ENCODE assay signal across 11 cellular contexts in the genomic region with DNA sequence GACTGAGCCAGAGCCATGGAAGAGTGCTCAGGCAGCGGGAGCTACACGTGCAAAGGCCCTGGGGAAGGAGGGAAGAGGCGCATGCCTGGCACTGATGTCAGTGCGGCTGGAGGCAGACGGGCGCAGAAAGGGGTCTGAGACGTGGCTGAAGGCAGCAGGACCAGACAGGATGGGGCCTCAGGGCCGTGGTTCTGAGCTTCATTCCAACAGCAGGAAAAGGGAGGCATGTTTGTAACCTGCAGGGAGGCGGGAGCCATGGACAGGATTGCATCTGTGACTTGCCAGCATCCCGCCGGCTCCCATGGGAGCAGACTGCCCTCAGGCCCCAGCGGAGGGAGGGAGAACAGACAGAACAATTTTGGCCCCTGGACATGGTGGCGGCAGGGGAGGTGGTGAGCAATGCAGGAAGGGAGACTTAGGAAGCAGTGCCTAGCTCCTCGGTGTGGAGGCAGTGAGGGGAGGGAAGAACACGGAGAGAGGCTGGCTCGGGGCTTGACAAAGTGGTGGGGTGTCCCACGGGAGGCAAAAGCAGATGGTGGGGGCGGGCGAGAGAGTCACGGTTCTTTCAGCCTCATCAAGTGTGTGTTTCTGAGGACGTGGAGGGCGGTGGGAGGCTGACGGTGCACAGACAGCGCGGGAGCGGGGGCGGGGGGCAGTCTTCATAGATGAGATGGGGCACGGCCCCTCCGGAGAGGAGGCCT. TPM values are rescaled to one million over a fixed set of nuclear protein-coding genes. Genes with fewer than 3 reads are reported as not detected.
DNase-seq lines count a peak whose midpoint lies in the region; ATAC-seq and TF ChIP-seq lines count a peak whose summit lies in the region.
"Had no signal": no experiment of that assay in that cellular context is flagged by ENCODE, and none has a peak within 500 bp of the region (broad histone marks: within the 10 kb centered on the region; RNA-seq: fewer than 3 reads in every experiment).

No MANE protein-coding gene starts in this region.

- DNase-seq in BE2C (peak; percentile 89), H7 (peak; percentile 58), T-helper 17 cell (no peak), naive B cell (peak; percentile 70), MG63 (no peak), COLO668 (lab: John Stamatoyannopoulos, UW; ENCODE audit: unreplicated experiment) (no peak)
- no peak for DNase-seq in stimulated activated CD8-positive, alpha-beta memory T cell treated with anti-CD3 and anti-CD28 coated beads, Interleukin-4, amount 100 ng/mL, for 48 hours
- DNase-seq: HCEC 1CT, NCI-H1092, ovary had no signal

- ATAC-seq in T-helper 17 cell = no peak
- ATAC-seq in naive B cell (ENCODE audit: low read depth in 2 of 2) = peak; percentile 3 to 4
- no peak for ATAC-seq in HG03045 (IDR thresholded peaks at IDR 0.05; ENCODE audit: unreplicated experiment)

- peak; percentile 16 for TF ChIP-seq CTCF in BE2C (IDR thresholded peaks at IDR 0.05; ENCODE audit: low read depth, low read length)

- H3K4me1 ChIP-seq in BE2C = no peaks in the 10 kb centered on the region

- H3K9me3 Mint-ChIP-seq in naive B cell = peaks cover 0 to 5% (median 0%) of the 10 kb centered on the region in 7 donors

- H3K27ac Mint-ChIP-seq in T-helper 17 cell (peak overlapping the region; percentile 70), naive B cell (peak overlapping the region; percentile 96 to 100 (median 100))

- H3K36me3 Mint-ChIP-seq in T-helper 17 cell (ENCODE audit: low read depth) (no peaks in the 10 kb centered on the region), naive B cell (no peaks in the 10 kb centered on the region)

- H3K36me3 ChIP-seq in BE2C (no peaks in the 10 kb centered on the region), H7 (replicated peaks; ENCODE audit: control insufficient read depth, insufficient read depth, low read length) (no peaks in the 10 kb centered on the region), MG63 (no peaks in the 10 kb centered on the region)
- H3K36me3 ChIP-seq: ovary had no signal

- H3K4me3 ChIP-seq in BE2C (ENCODE audit: low read depth, low read length) (no peak overlapping the region; the same call in 1 of the 2 replicates), H7 (ENCODE audit: insufficient read depth, low read depth, low read length) (no peak overlapping the region), MG63 (no peak overlapping the region)
- H3K4me3 ChIP-seq: ovary had no signal

- H3K27me3 ChIP-seq in BE2C (no peaks in the 10 kb centered on the region), H7 (ENCODE audit: control insufficient read depth, insufficient read depth, low read length) (no peaks in the 10 kb centered on the region), MG63 (no peaks in the 10 kb centered on the region)
- H3K27me3 ChIP-seq: ovary had no signal

- H3K9me3 ChIP-seq in BE2C = no peaks in the 10 kb centered on the region; the same call in 1 of the 2 replicates
- H3K9me3 ChIP-seq in T-helper 17 cell (ENCODE audit: control insufficient read depth, low read length, poor library complexity, severe bottlenecking) = no peaks in the 10 kb centered on the region
- no peaks in the 10 kb centered on the region for H3K9me3 ChIP-seq in MG63

- H3K4me3 Mint-ChIP-seq in T-helper 17 cell = no peak overlapping the region
- H3K4me3 Mint-ChIP-seq in naive B cell = peak overlapping the region; percentile 70 to 91 (median 87)

- H3K4me1 Mint-ChIP-seq in T-helper 17 cell = peaks cover 4% of the 10 kb centered on the region
- peaks cover 61 to 86% (median 79%) of the 10 kb centered on the region in 3 donors for H3K4me1 Mint-ChIP-seq in naive B cell

- peaks cover 15% of the 10 kb centered on the region for H3K27me3 Mint-ChIP-seq in T-helper 17 cell
- H3K27me3 Mint-ChIP-seq in naive B cell = no peaks in the 10 kb centered on the region

RNA-seq across cellular contexts. Expression of a gene that starts 33.3 kb away (rescaled TPM):
- polyA plus RNA-seq in BE2C (2012; ENCODE audit: insufficient read depth, insufficient read length, low read depth) = 133 TPM
- total RNA-seq in H7 (2014; rRNA removed; shearing (Covaris generic)) = 62.8 and 78.6 TPM in 2 replicates
- total RNA-seq in T-helper 17 cell = 10 to 100 TPM; 61.0 to 76.1 TPM
- 10 to 100 TPM in 1 of 6 donors, 1 to 10 TPM in 5; 2.8 to 10.2 (median 5.5) TPM for polyA plus RNA-seq in naive B cell (ENCODE audit: low read depth in 6 of 6)
- 15.5 and 31.4 TPM in 2 replicates for total RNA-seq in MG63 (2014; rRNA removed; shearing (Covaris generic); ENCODE audit: low replicate concordance)

RNA-seq across cellular contexts. Expression of a gene that starts 51.6 kb away (rescaled TPM):
- 0.80 TPM for polyA plus RNA-seq in BE2C (2012; ENCODE audit: insufficient read depth, insufficient read length, low read depth)
- 1.9 and 3.2 TPM in 2 replicates for total RNA-seq in H7 (2014; rRNA removed; shearing (Covaris generic))
- not detected for total RNA-seq in T-helper 17 cell
- not detected for polyA plus RNA-seq in naive B cell (ENCODE audit: low read depth in 6 of 6)
- 1.1 TPM in 1 of 2 replicates, not detected in the other for total RNA-seq in MG63 (2014; rRNA removed; shearing (Covaris generic); ENCODE audit: low replicate concordance)

Comparison
In these comparisons a context has a peak if more than half of its experiments do, and no peak if none do; other contexts are left out.
1. DNase-seq: peak in BE2C (single experiment), H7 (single experiment) and naive B cell (single experiment); none in T-helper 17 cell (0 of 3), stimulated activated CD8-positive, alpha-beta memory T cell treated with anti-CD3 and anti-CD28 coated beads, Interleukin-4, amount 100 ng/mL, for 48 hours (single experiment), MG63 (single experiment) and COLO668 (single experiment).
2. ATAC-seq: peak in naive B cell (2 of 2); none in T-helper 17 cell (single experiment) and HG03045 (single experiment).